1 cellular context compared by ENCODE assay signal in genomic region chr20:32682508-32682987, GRCh38.
TF ChIP-seq lines count a peak whose summit lies in the region.

No MANE protein-coding gene starts in this region.

TF ChIP-seq in K562, 482 proteins besides CTCF, POLR2A, EP300 and RAD21 (continued from another document):
- TF ChIP-seq THAP12 (CRISPR knock-in tag; IDR thresholded peaks at IDR 0.05), result no peak
- TF ChIP-seq SMC3 (conservative IDR thresholded peaks at IDR 0.05; ENCODE audit: insufficient read depth, low read depth, low read length), result no peak
- TF ChIP-seq ZZZ3 (IDR thresholded peaks at IDR 0.05), result no peak
- TF ChIP-seq ARID2 (IDR thresholded peaks at IDR 0.05), result no peak
- peak; percentile 88 for TF ChIP-seq FOXM1 (IDR thresholded peaks at IDR 0.05; ENCODE audit: low read depth)
- no peak for TF ChIP-seq FOXM1 (CRISPR knock-in tag; IDR thresholded peaks at IDR 0.05; ENCODE audit: low read depth)
- TF ChIP-seq NR2C1 (IDR thresholded peaks at IDR 0.05), result no peak
- TF ChIP-seq NR2C1 (tag; IDR thresholded peaks at IDR 0.05), result no peak
- TF ChIP-seq SNIP1 (IDR thresholded peaks at IDR 0.05; ENCODE audit: low read depth), result no peak
- TF ChIP-seq SIX5 (IDR thresholded peaks at IDR 0.05; ENCODE audit: borderline replicate concordance in 1 of 2, insufficient read depth in 1 of 2, low read depth in 1 of 2, low read length in 2 of 2), result no peak
- TF ChIP-seq TRIM25 (IDR thresholded peaks at IDR 0.05; ENCODE audit: borderline replicate concordance), result no peak
- no peak for TF ChIP-seq ZNF780A (CRISPR knock-in tag; IDR thresholded peaks at IDR 0.05)
- no peak for TF ChIP-seq HSF4 (CRISPR knock-in tag; IDR thresholded peaks at IDR 0.05; ENCODE audit: borderline replicate concordance)
- peak in 1 of 2 experiments; percentile 56; a peak in 2 of 4 replicates for TF ChIP-seq ARNT (IDR thresholded peaks at IDR 0.05)
- TF ChIP-seq ERF (CRISPR knock-in tag; IDR thresholded peaks at IDR 0.05), result no peak
- TF ChIP-seq KHSRP (IDR thresholded peaks at IDR 0.05), result 0 out of 2 replicates have a peak, but pooled peaks have one; percentile 29
- TF ChIP-seq EWSR1 (IDR thresholded peaks at IDR 0.05; ENCODE audit: borderline replicate concordance, low read depth, partially characterized antibody), result no peak
- TF ChIP-seq TFAP4 (CRISPR knock-in tag; IDR thresholded peaks at IDR 0.05; ENCODE audit: borderline replicate concordance), result no peak; the same call in 1 of the 2 replicates
- no peak for TF ChIP-seq DIDO1 (tag; IDR thresholded peaks at IDR 0.05; ENCODE audit: low read depth)
- no peak for TF ChIP-seq ZNF785 (CRISPR knock-in tag; IDR thresholded peaks at IDR 0.05)
- no peak for TF ChIP-seq FOXJ2 (tag; IDR thresholded peaks at IDR 0.05)
- no peak for TF ChIP-seq NR0B1 (IDR thresholded peaks at IDR 0.05; ENCODE audit: partially characterized antibody)
- peak; percentile 19; the same call in 1 of the 2 replicates for TF ChIP-seq ZNF740 (CRISPR knock-in tag; IDR thresholded peaks at IDR 0.05)
- TF ChIP-seq ZNF740 (tag; IDR thresholded peaks at IDR 0.05), result no peak
- no peak for TF ChIP-seq ZNF224 (CRISPR knock-in tag; IDR thresholded peaks at IDR 0.05)
- no peak for TF ChIP-seq RBFOX2 (IDR thresholded peaks at IDR 0.05; ENCODE audit: low read depth, low read length)
- no peak for TF ChIP-seq HMBOX1 (IDR thresholded peaks at IDR 0.05)
- no peak for TF ChIP-seq PTRF (tag; IDR thresholded peaks at IDR 0.05)
- no peak for TF ChIP-seq ZBTB17 (CRISPR knock-in tag; IDR thresholded peaks at IDR 0.05)
- TF ChIP-seq ZMIZ1 (IDR thresholded peaks at IDR 0.05; ENCODE audit: low read depth in 2 of 2, low read length in 2 of 2), result no peak
- TF ChIP-seq SETDB1 (IDR thresholded peaks at IDR 0.05; ENCODE audit: low read length), result no peak
- TF ChIP-seq PHB2 (IDR thresholded peaks at IDR 0.05; ENCODE audit: low read depth), result peak; percentile 64
- no peak for TF ChIP-seq ELF2 (CRISPR knock-in tag; IDR thresholded peaks at IDR 0.05)
- no peak for TF ChIP-seq TSHZ1 (CRISPR knock-in tag; IDR thresholded peaks at IDR 0.05)
- TF ChIP-seq SMARCA4 (IDR thresholded peaks at IDR 0.05), result peak; percentile 82
- TF ChIP-seq ZNF274 (IDR thresholded peaks at IDR 0.05; ENCODE audit: borderline replicate concordance, low read depth, low read length), result no peak
